7 cellular contexts compared by ENCODE assay signal in genomic region chrX:119757979-119758681, GRCh38. TPM values are rescaled to one million over a fixed set of nuclear protein-coding genes. Genes with fewer than 3 reads are reported as not detected.
DNase-seq lines count a peak whose midpoint lies in the region; ATAC-seq and TF ChIP-seq lines count a peak whose summit lies in the region.

Gene SOWAHD (plus strand): TSS chrX:119758588. CDS start chrX:119758668, 80 bp downstream.

- H3K4me3 Mint-ChIP-seq in activated T-helper 17 cell treated with anti-CD3 and anti-CD28 coated beads, Interleukin-2, amount 50 U/mL, for 72 hours, result peak within 1 kb of the TSS; percentile 89

- DNase-seq in MV-4-11 (lab: John Stamatoyannopoulos, UW) (peak; percentile 35), germinal center (ENCODE audit: low spot score) (peak; percentile 16), omental fat pad (ENCODE audit: low spot score) (no peak), superior temporal gyrus (ENCODE audit: extremely low spot score) (no peak)

- H3K36me3 Mint-ChIP-seq in activated T-helper 17 cell treated with anti-CD3 and anti-CD28 coated beads, Interleukin-2, amount 50 U/mL, for 72 hours (ENCODE audit: low read depth), result peaks cover 7% of the 10 kb centered on the region

- peak within 1 kb of the TSS; percentile 99 for H3K27ac Mint-ChIP-seq in activated T-helper 17 cell treated with anti-CD3 and anti-CD28 coated beads, Interleukin-2, amount 50 U/mL, for 72 hours

- H3K4me1 Mint-ChIP-seq in activated T-helper 17 cell treated with anti-CD3 and anti-CD28 coated beads, Interleukin-2, amount 50 U/mL, for 72 hours, result peaks cover 28% of the 10 kb centered on the region

- no peaks in the 10 kb centered on the region for H3K27me3 Mint-ChIP-seq in activated T-helper 17 cell treated with anti-CD3 and anti-CD28 coated beads, Interleukin-2, amount 50 U/mL, for 72 hours

- peak; percentile 10 for ATAC-seq in activated T-helper 17 cell treated with anti-CD3 and anti-CD28 coated beads, Interleukin-2, amount 50 U/mL, for 72 hours (replicated peaks)
- ATAC-seq in omental fat pad (ENCODE audit: low FRiP score) (peak; percentile 35), HG02588 (IDR thresholded peaks at IDR 0.05; ENCODE audit: unreplicated experiment) (no peak)

- H3K9me3 Mint-ChIP-seq in activated T-helper 17 cell treated with anti-CD3 and anti-CD28 coated beads, Interleukin-2, amount 50 U/mL, for 72 hours, result no peaks in the 10 kb centered on the region

- no peak for TF ChIP-seq CTCF in GM12875 (IDR thresholded peaks at IDR 0.05; ENCODE audit: borderline replicate concordance, insufficient read depth, low read depth, low read length)
- no peak for TF ChIP-seq CTCF in omental fat pad (IDR thresholded peaks at IDR 0.05)

- H3K4me3 ChIP-seq in GM12875 (ENCODE audit: low read depth, low read length), result peak within 1 kb of the TSS; percentile 63

RNA-seq across cellular contexts. Expression of gene SOWAHD, which starts in this region (rescaled TPM):
- total RNA-seq in activated T-helper 17 cell treated with anti-CD3 and anti-CD28 coated beads, Interleukin-2, amount 50 U/mL, for 72 hours, result under 1 TPM in 1 of 2 donors, not detected in 1; 0.26 TPM
- total RNA-seq in omental fat pad, result 1 to 10 TPM in 1 of 4 donors, under 1 TPM in 2, not detected in 1; 0.72 to 1.1 (median 0.79) TPM

Comparison
In these comparisons a context has a peak if more than half of its experiments do, and no peak if none do; other contexts are left out.
1. Peak in ATAC-seq in activated T-helper 17 cell treated with anti-CD3 and anti-CD28 coated beads, Interleukin-2, amount 50 U/mL, for 72 hours; RNA of the gene not detected or under 1 TPM.
2. DNase-seq: peak in MV-4-11 (single experiment) and germinal center (single experiment); none in omental fat pad (single experiment) and superior temporal gyrus (single experiment).